30 cellular contexts compared by ENCODE assay signal in the genomic region with DNA sequence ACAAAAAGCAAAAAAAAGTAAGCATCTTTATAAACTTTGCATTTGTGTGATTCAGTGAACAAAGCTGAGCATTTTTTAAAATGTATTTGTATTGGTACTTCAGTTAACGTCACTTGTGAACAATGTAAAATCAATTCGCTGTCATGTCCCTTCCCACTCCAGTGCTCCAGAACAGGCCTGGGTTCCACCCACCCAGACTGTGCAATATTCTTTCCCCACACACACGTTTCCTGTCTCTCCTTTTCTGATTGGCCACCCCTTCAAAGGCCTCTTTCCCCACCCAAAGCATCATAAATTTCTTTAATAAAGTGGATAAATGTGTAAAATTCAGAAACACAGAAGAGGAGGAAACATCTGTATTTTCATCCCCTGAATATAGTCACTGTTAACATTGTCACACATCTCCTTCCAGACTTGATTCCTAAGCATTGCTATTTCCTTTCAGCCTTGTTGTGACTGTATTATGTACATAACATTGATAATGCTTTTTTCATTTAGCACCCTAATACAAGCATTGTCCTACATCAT. TPM values are rescaled to one million over a fixed set of nuclear protein-coding genes. Genes with fewer than 3 reads are reported as not detected.
DNase-seq lines count a peak whose midpoint lies in the region; ATAC-seq and TF ChIP-seq lines count a peak whose summit lies in the region.
"Had no signal": no experiment of that assay in that cellular context is flagged by ENCODE, and none has a peak within 500 bp of the region (broad histone marks: within the 10 kb centered on the region; RNA-seq: fewer than 3 reads in every experiment).

No MANE protein-coding gene starts in this region.

- H3K4me1 ChIP-seq in prostate gland (replicated peaks): no peaks in the 10 kb centered on the region
- H3K4me1 ChIP-seq: BE2C had no signal

- H3K27me3 ChIP-seq in prostate gland (replicated peaks; ENCODE audit: insufficient read depth): no peaks in the 10 kb centered on the region
- H3K27me3 ChIP-seq: BE2C had no signal

- DNase-seq in cardiac septum (ENCODE audit: low spot score): peak; percentile 57
- no peak for DNase-seq in Right ventricle myocardium superior
- peak; percentile 70 for DNase-seq in dermis blood vessel endothelial cell
- peak in 28 of 42 donors; percentile 20 to 77 (median 46) for DNase-seq in head of caudate nucleus
- DNase-seq in NK-92 treated with Interleukin-12 subunit alpha and Interleukin-12 subunit beta, amount 100 ng/mL, for 24 hours (lab: John Stamatoyannopoulos, UW): no peak
- no peak for DNase-seq in HUDEP-2 (lab: John Stamatoyannopoulos, UW; ENCODE audit: unreplicated experiment in 76 of 76)
- DNase-seq in prostate gland (ENCODE audit: low spot score): no peak
- DNase-seq: 8988T; BE2C; CD4-positive, alpha-beta T cell; COR-L47; DMS79; MM.1S; NCI-H1048; NCI-H1436; NCI-H187 treated with DMSO at 0.1 percent for 48 hours; NCI-H2107; NCI-H446 treated with DMSO at 0.1 percent for 48 hours; NCI-H526 treated with DMSO at 0.1 percent for 48 hours; PC-3; SHP77; SW 1271 had no signal

- intact Hi-C loops in cardiac septum (cut with DNase I): no loop called here
- intact Hi-C loops in Right ventricle myocardium superior (cut with DNase I): no loop called here
- intact Hi-C loops in head of caudate nucleus (cut with DNase I): no loop called here
- intact Hi-C loops in prostate gland (cut with DNase I): no loop called here

- WGBS in prostate gland: 71% methylated on average over 3 of the region's 3 CpGs

- no peak for TF ChIP-seq CTCF in prostate gland (IDR thresholded peaks at IDR 0.05)

- H3K4me3 ChIP-seq in prostate gland: no peak overlapping the region
- H3K4me3 ChIP-seq: GM12878, K562, SK-N-MC had no signal

- no peak overlapping the region for H3K27ac ChIP-seq in prostate gland
- H3K27ac ChIP-seq: SK-N-MC had no signal

- no peak for ATAC-seq in Right ventricle myocardium superior (ENCODE audit: poor library complexity)
- no peak for ATAC-seq in HG03460 (IDR thresholded peaks at IDR 0.05; ENCODE audit: unreplicated experiment)
- ATAC-seq: GM12878, HepG2, K562, PC-3 had no signal

- no peak for TF ChIP-seq POLR2A in prostate gland (IDR thresholded peaks at IDR 0.05)

- H3K36me3 ChIP-seq in prostate gland: no peaks in the 10 kb centered on the region
- H3K36me3 ChIP-seq: BE2C had no signal

- no peaks in the 10 kb centered on the region for H3K9me3 ChIP-seq in prostate gland
- H3K9me3 ChIP-seq: BE2C had no signal

RNA-seq across cellular contexts. Expression of a gene that starts 12.0 kb away (rescaled TPM):
- total RNA-seq in cardiac septum (not detected), Right ventricle myocardium superior (not detected), dermis blood vessel endothelial cell (0.09 TPM in 1 of 2 replicates, not detected in the other), prostate gland (not detected)
- total RNA-seq: CD4-positive, alpha-beta T cell; GM12878; H1; HepG2; K562; LHCN-M2; PC-3; RPMI7951 had no signal

RNA-seq across cellular contexts. Expression of a gene that starts 28.1 kb away (rescaled TPM):
- total RNA-seq in cardiac septum (not detected), Right ventricle myocardium superior (0.40 TPM), dermis blood vessel endothelial cell (not detected in 2 replicates), prostate gland (1 to 10 TPM in 1 of 2 donors, not detected in 1; 3.0 TPM)
- total RNA-seq: CD4-positive, alpha-beta T cell; GM12878; H1; HepG2; K562; PC-3; RPMI7951 had no signal

Comparison
In these comparisons a context has a peak if more than half of its experiments do, and no peak if none do; other contexts are left out.
1. DNase-seq: peak in cardiac septum (single experiment), dermis blood vessel endothelial cell (single experiment) and head of caudate nucleus (28 of 42); none in Right ventricle myocardium superior (single experiment), NK-92 treated with Interleukin-12 subunit alpha and Interleukin-12 subunit beta, amount 100 ng/mL, for 24 hours (single experiment), HUDEP-2 (0 of 76) and prostate gland (single experiment).